In genomic region chr10:102612964-102613275, GRCh38 we compare ENCODE assay signal across 11 cellular contexts. TPM values are rescaled to one million over a fixed set of nuclear protein-coding genes. Genes with fewer than 3 reads are reported as not detected.
DNase-seq lines count a peak whose midpoint lies in the region; ATAC-seq lines count a peak whose summit lies in the region.
"Had no signal": no experiment of that assay in that cellular context is flagged by ENCODE, and none has a peak within 500 bp of the region (broad histone marks: within the 10 kb centered on the region; RNA-seq: fewer than 3 reads in every experiment).

No MANE protein-coding gene starts in this region.

- H3K9ac ChIP-seq in BLaER1 treated with 17β-estradiol and CSF1 and Interleukin-3, amounts not matched to agents 10 nM and 100 nM: peak overlapping the region in 10 of 11 experiments; percentile 23 to 62 (median 32); a peak in 15 of 22 replicates

- H3K4me3 ChIP-seq in BLaER1 treated with 17β-estradiol and CSF1 and Interleukin-3, amounts not matched to agents 10 nM and 100 nM: no peak overlapping the region

- peak; percentile 34 to 52 for DNase-seq in activated CD4-positive, alpha-beta T cell treated with anti-CD3 and anti-CD28 coated beads, Interleukin-2, amount 50 U/mL, for 48 hours
- peak; percentile 49 for DNase-seq in effector CD8-positive, alpha-beta T cell (lab: John Stamatoyannopoulos, UW)
- DNase-seq in stimulated activated CD4-positive, alpha-beta T cell treated with anti-CD3 and anti-CD28 coated beads, Interleukin-15, amount 100 ng/mL, for 48 hours (ENCODE audit: low read depth in 2 of 2): peak; percentile 36 to 44
- no peak for DNase-seq in kidney glomerular epithelial cell (lab: John Stamatoyannopoulos, UW)
- DNase-seq: NCI-H2029 treated with DMSO at 0.1 percent for 48 hours had no signal

- ATAC-seq in esophagus mucosa (no peak), GM18858 (IDR thresholded peaks at IDR 0.05; ENCODE audit: unreplicated experiment) (no peak), GM21526 (IDR thresholded peaks at IDR 0.05; ENCODE audit: low FRiP score, unreplicated experiment) (no peak)

- H3K27ac ChIP-seq in BLaER1 treated with 17β-estradiol and CSF1 and Interleukin-3, amounts not matched to agents 10 nM and 100 nM: peak overlapping the region in 8 of 11 experiments; percentile 7 to 70 (median 55); a peak in 17 of 22 replicates
- H3K27ac ChIP-seq: C4-2B, VCaP had no signal

- H3K27me3 ChIP-seq in BLaER1 treated with 17β-estradiol and CSF1 and Interleukin-3, amounts not matched to agents 10 nM and 100 nM: no peaks in the 10 kb centered on the region

- H3K36me3 ChIP-seq in BLaER1 treated with 17β-estradiol and CSF1 and Interleukin-3, amounts not matched to agents 10 nM and 100 nM: peaks cover 20 to 72% (median 31%) of the 10 kb centered on the region in 11 experiments

- H4K20me1 ChIP-seq in BLaER1 treated with 17β-estradiol and CSF1 and Interleukin-3, amounts not matched to agents 10 nM and 100 nM: peaks cover 0 to 20% (median 0%) of the 10 kb centered on the region in 11 experiments; a peak in 5 of 22 replicates

- H3K9me3 ChIP-seq in BLaER1 treated with 17β-estradiol and CSF1 and Interleukin-3, amounts not matched to agents 10 nM and 100 nM (replicated peaks in 1 of 11): no peaks in the 10 kb centered on the region

- H3K4me2 ChIP-seq in BLaER1 treated with 17β-estradiol and CSF1 and Interleukin-3, amounts not matched to agents 10 nM and 100 nM: peak overlapping the region; percentile 56 to 84 (median 75)

- H3K4me1 ChIP-seq in BLaER1 treated with 17β-estradiol and CSF1 and Interleukin-3, amounts not matched to agents 10 nM and 100 nM: peaks cover 30 to 64% (median 41%) of the 10 kb centered on the region in 10 experiments

RNA-seq across cellular contexts. Expression of gene TRIM8, which starts 31.4 kb away (rescaled TPM):
- total RNA-seq in esophagus mucosa: 29.1 TPM
